ENCODE assay signal across 10 cellular contexts in genomic region chr4:47510506-47511143, GRCh38. TPM values are rescaled to one million over a fixed set of nuclear protein-coding genes. Genes with fewer than 3 reads are reported as not detected.
A peak's percentile ranks its signal among the peaks of the same experiment; 100 is the strongest.
DNase-seq lines count a peak whose midpoint lies in the region; ATAC-seq lines count a peak whose summit lies in the region.
"Had no signal": no experiment of that assay in that cellular context is flagged by ENCODE, and none has a peak within 500 bp of the region (broad histone marks: within the 10 kb centered on the region; RNA-seq: fewer than 3 reads in every experiment).

No MANE protein-coding gene starts in this region.

- H3K4me3 ChIP-seq in naive thymus-derived CD4-positive, alpha-beta T cell (ENCODE audit: low read length) = no peak overlapping the region
- H3K4me3 ChIP-seq: A549, skin epidermis had no signal

- H3K36me3 ChIP-seq in naive thymus-derived CD4-positive, alpha-beta T cell (ENCODE audit: control insufficient read depth in 2 of 3, insufficient read depth in 3 of 3, low read length in 3 of 3) = no peaks in the 10 kb centered on the region

- no peaks in the 10 kb centered on the region for H3K9me3 ChIP-seq in naive thymus-derived CD4-positive, alpha-beta T cell (ENCODE audit: control insufficient read depth in 2 of 3, low read length in 3 of 3)
- H3K9me3 ChIP-seq: A549 had no signal

- no peaks in the 10 kb centered on the region for H3K9me3 Mint-ChIP-seq in activated T-cell treated with anti-CD3 and anti-CD28 coated beads, Interleukin-2, amount 50 U/mL, for 72 hours
- H3K9me3 Mint-ChIP-seq in activated T-cell treated with anti-CD3 and anti-CD28 coated beads, Interleukin-2, amount 50 U/mL, for 4 hours = no peaks in the 10 kb centered on the region
- no peaks in the 10 kb centered on the region for H3K9me3 Mint-ChIP-seq in activated T-helper 17 cell treated with anti-CD3 and anti-CD28 coated beads, Interleukin-2, amount 50 U/mL, for 72 hours
- H3K9me3 Mint-ChIP-seq in naive thymus-derived CD4-positive, alpha-beta T cell = no peaks in the 10 kb centered on the region

- no peak overlapping the region for H3K4me3 Mint-ChIP-seq in activated T-cell treated with anti-CD3 and anti-CD28 coated beads, Interleukin-2, amount 50 U/mL, for 72 hours
- no peak overlapping the region for H3K4me3 Mint-ChIP-seq in activated T-cell treated with anti-CD3 and anti-CD28 coated beads, Interleukin-2, amount 50 U/mL, for 4 hours
- H3K4me3 Mint-ChIP-seq in activated T-helper 17 cell treated with anti-CD3 and anti-CD28 coated beads, Interleukin-2, amount 50 U/mL, for 72 hours = no peak overlapping the region
- H3K4me3 Mint-ChIP-seq in naive thymus-derived CD4-positive, alpha-beta T cell = no peak overlapping the region

- no peak overlapping the region for H3K27ac ChIP-seq in naive thymus-derived CD4-positive, alpha-beta T cell (ENCODE audit: low read depth, low read length)
- H3K27ac ChIP-seq: A549 had no signal

- no peaks in the 10 kb centered on the region for H3K27me3 ChIP-seq in naive thymus-derived CD4-positive, alpha-beta T cell (ENCODE audit: control insufficient read depth in 2 of 2, insufficient read depth in 2 of 2, low read length in 2 of 2)

- H3K4me1 ChIP-seq in naive thymus-derived CD4-positive, alpha-beta T cell (ENCODE audit: control insufficient read depth in 2 of 2, insufficient read depth in 2 of 2, low read length in 2 of 2) = peaks cover 0 to 9% of the 10 kb centered on the region in 2 donors
- H3K4me1 ChIP-seq: A549 had no signal

- peak overlapping the region; percentile 35 for H3K27ac Mint-ChIP-seq in activated T-cell treated with anti-CD3 and anti-CD28 coated beads, Interleukin-2, amount 50 U/mL, for 72 hours
- H3K27ac Mint-ChIP-seq in activated T-helper 17 cell treated with anti-CD3 and anti-CD28 coated beads, Interleukin-2, amount 50 U/mL, for 72 hours = peak overlapping the region; percentile 11
- H3K27ac Mint-ChIP-seq in naive thymus-derived CD4-positive, alpha-beta T cell = no peak overlapping the region

- no peak for DNase-seq in activated T-cell treated with anti-CD3 and anti-CD28 coated beads, Interleukin-2, amount 50 U/mL, for 72 hours
- no peak for DNase-seq in activated T-cell treated with anti-CD3 and anti-CD28 coated beads, Interleukin-2, amount 50 U/mL, for 4 hours
- DNase-seq in naive thymus-derived CD4-positive, alpha-beta T cell = no peak
- no peak for DNase-seq in NCI-H524 treated with DMSO at 0.1 percent for 48 hours (lab: John Stamatoyannopoulos, UW)
- DNase-seq in GF-D8 (lab: John Stamatoyannopoulos, UW) = no peak
- DNase-seq in left colon = no peak

- no peaks in the 10 kb centered on the region for H3K27me3 Mint-ChIP-seq in activated T-cell treated with anti-CD3 and anti-CD28 coated beads, Interleukin-2, amount 50 U/mL, for 72 hours (ENCODE audit: low read depth)
- H3K27me3 Mint-ChIP-seq in activated T-cell treated with anti-CD3 and anti-CD28 coated beads, Interleukin-2, amount 50 U/mL, for 4 hours (ENCODE audit: low read depth) = no peaks in the 10 kb centered on the region
- no peaks in the 10 kb centered on the region for H3K27me3 Mint-ChIP-seq in activated T-helper 17 cell treated with anti-CD3 and anti-CD28 coated beads, Interleukin-2, amount 50 U/mL, for 72 hours
- H3K27me3 Mint-ChIP-seq in naive thymus-derived CD4-positive, alpha-beta T cell = peaks cover 0 to 13% (median 0%) of the 10 kb centered on the region in 5 donors

- intact Hi-C loops in naive thymus-derived CD4-positive, alpha-beta T cell (cut with micrococcal nuclease) = loop anchor here in 1 of 2 donors (1.0 kb wide), 1 partner anchor 54 kb away; no protein-coding TSS in a partner anchor
- intact Hi-C loops in left colon (cut with DNase I, micrococcal nuclease) = no loop called here

- ATAC-seq in activated T-cell treated with anti-CD3 and anti-CD28 coated beads, Interleukin-2, amount 50 U/mL, for 72 hours (replicated peaks in 1 of 2) = no peak
- ATAC-seq in activated T-cell treated with anti-CD3 and anti-CD28 coated beads, Interleukin-2, amount 50 U/mL, for 4 hours = no peak
- peak; percentile 96 for ATAC-seq in HG03135 (IDR thresholded peaks at IDR 0.05; ENCODE audit: unreplicated experiment)
- ATAC-seq in activated T-helper 17 cell treated with anti-CD3 and anti-CD28 coated beads, Interleukin-2, amount 50 U/mL, for 72 hours (replicated peaks) = no peak
- ATAC-seq in naive thymus-derived CD4-positive, alpha-beta T cell = peak; percentile 87
- no peak for ATAC-seq in left colon
- ATAC-seq: A549 had no signal

- POLR2A ChIA-PET in naive thymus-derived CD4-positive, alpha-beta T cell (lab: Charles Lee) = no interaction called here

- H3K4me1 Mint-ChIP-seq in activated T-cell treated with anti-CD3 and anti-CD28 coated beads, Interleukin-2, amount 50 U/mL, for 72 hours (ENCODE audit: low read depth) = no peaks in the 10 kb centered on the region
- H3K4me1 Mint-ChIP-seq in activated T-cell treated with anti-CD3 and anti-CD28 coated beads, Interleukin-2, amount 50 U/mL, for 4 hours (ENCODE audit: low read depth) = peaks cover 10% of the 10 kb centered on the region
- H3K4me1 Mint-ChIP-seq in activated T-helper 17 cell treated with anti-CD3 and anti-CD28 coated beads, Interleukin-2, amount 50 U/mL, for 72 hours = no peaks in the 10 kb centered on the region
- H3K4me1 Mint-ChIP-seq in naive thymus-derived CD4-positive, alpha-beta T cell = peaks cover 0 to 15% (median 7%) of the 10 kb centered on the region in 7 donors

- H3K36me3 Mint-ChIP-seq in activated T-cell treated with anti-CD3 and anti-CD28 coated beads, Interleukin-2, amount 50 U/mL, for 72 hours (ENCODE audit: insufficient read depth in 2 of 2) = no peaks in the 10 kb centered on the region
- H3K36me3 Mint-ChIP-seq in activated T-cell treated with anti-CD3 and anti-CD28 coated beads, Interleukin-2, amount 50 U/mL, for 4 hours (ENCODE audit: insufficient read depth) = peaks cover 10% of the 10 kb centered on the region
- no peaks in the 10 kb centered on the region for H3K36me3 Mint-ChIP-seq in activated T-helper 17 cell treated with anti-CD3 and anti-CD28 coated beads, Interleukin-2, amount 50 U/mL, for 72 hours (ENCODE audit: low read depth)
- H3K36me3 Mint-ChIP-seq in naive thymus-derived CD4-positive, alpha-beta T cell = peaks cover 0 to 17% (median 3%) of the 10 kb centered on the region in 5 donors

- CTCF ChIA-PET in naive thymus-derived CD4-positive, alpha-beta T cell (lab: Charles Lee) = interaction anchor here (1.6 kb wide), 1 partner anchor 9 kb away, joined by 3 read pairs; no protein-coding TSS in a partner anchor

RNA-seq across cellular contexts. Expression of gene ATP10D, which starts 25.6 kb away (rescaled TPM):
- total RNA-seq in activated T-cell treated with anti-CD3 and anti-CD28 coated beads, Interleukin-2, amount 50 U/mL, for 72 hours = 1 to 10 TPM; 3.0 TPM
- total RNA-seq in activated T-cell treated with anti-CD3 and anti-CD28 coated beads, Interleukin-2, amount 50 U/mL, for 4 hours = 1 to 10 TPM; 1.7 to 2.9 (median 1.9) TPM
- 1 to 10 TPM; 5.1 to 8.2 TPM for total RNA-seq in activated T-helper 17 cell treated with anti-CD3 and anti-CD28 coated beads, Interleukin-2, amount 50 U/mL, for 72 hours
- 10 to 100 TPM in 1 of 5 experiments, 1 to 10 TPM in 4; 3.3 to 29.0 (median 6.1) TPM for total RNA-seq in naive thymus-derived CD4-positive, alpha-beta T cell
- polyA plus RNA-seq in naive thymus-derived CD4-positive, alpha-beta T cell = 1 to 10 TPM in 1 of 2 donors, under 1 TPM in 1; 0.45 to 1.7 TPM
- 10 to 100 TPM in 1 of 2 donors, 1 to 10 TPM in 1; 9.1 to 15.1 TPM for total RNA-seq in left colon

RNA-seq across cellular contexts. Expression of gene COMMD8, which starts 47.1 kb away (rescaled TPM):
- total RNA-seq in activated T-cell treated with anti-CD3 and anti-CD28 coated beads, Interleukin-2, amount 50 U/mL, for 72 hours = 10 to 100 TPM; 14.1 to 21.6 TPM
- 10 to 100 TPM; 19.2 to 23.5 (median 22.0) TPM for total RNA-seq in activated T-cell treated with anti-CD3 and anti-CD28 coated beads, Interleukin-2, amount 50 U/mL, for 4 hours
- total RNA-seq in activated T-helper 17 cell treated with anti-CD3 and anti-CD28 coated beads, Interleukin-2, amount 50 U/mL, for 72 hours = 10 to 100 TPM; 16.1 to 27.0 TPM
- total RNA-seq in naive thymus-derived CD4-positive, alpha-beta T cell = 10 to 100 TPM in 4 of 5 experiments, 1 to 10 TPM in 1; 8.4 to 19.3 (median 16.7) TPM
- polyA plus RNA-seq in naive thymus-derived CD4-positive, alpha-beta T cell = 10 to 100 TPM; 32.2 to 48.5 TPM
- 10 to 100 TPM; 15.9 to 16.8 TPM for total RNA-seq in left colon

Comparison
In these comparisons a context has a peak if more than half of its experiments do, and no peak if none do; other contexts are left out.
1. ATAC-seq: peak in HG03135 (single experiment) and naive thymus-derived CD4-positive, alpha-beta T cell (single experiment); none in activated T-cell treated with anti-CD3 and anti-CD28 coated beads, Interleukin-2, amount 50 U/mL, for 72 hours (0 of 2), activated T-cell treated with anti-CD3 and anti-CD28 coated beads, Interleukin-2, amount 50 U/mL, for 4 hours (0 of 2), activated T-helper 17 cell treated with anti-CD3 and anti-CD28 coated beads, Interleukin-2, amount 50 U/mL, for 72 hours (single experiment) and left colon (single experiment).
2. H3K27ac Mint-ChIP-seq: peak in activated T-cell treated with anti-CD3 and anti-CD28 coated beads, Interleukin-2, amount 50 U/mL, for 72 hours (single experiment) and activated T-helper 17 cell treated with anti-CD3 and anti-CD28 coated beads, Interleukin-2, amount 50 U/mL, for 72 hours (single experiment); none in naive thymus-derived CD4-positive, alpha-beta T cell (0 of 9).